In the genomic region with DNA sequence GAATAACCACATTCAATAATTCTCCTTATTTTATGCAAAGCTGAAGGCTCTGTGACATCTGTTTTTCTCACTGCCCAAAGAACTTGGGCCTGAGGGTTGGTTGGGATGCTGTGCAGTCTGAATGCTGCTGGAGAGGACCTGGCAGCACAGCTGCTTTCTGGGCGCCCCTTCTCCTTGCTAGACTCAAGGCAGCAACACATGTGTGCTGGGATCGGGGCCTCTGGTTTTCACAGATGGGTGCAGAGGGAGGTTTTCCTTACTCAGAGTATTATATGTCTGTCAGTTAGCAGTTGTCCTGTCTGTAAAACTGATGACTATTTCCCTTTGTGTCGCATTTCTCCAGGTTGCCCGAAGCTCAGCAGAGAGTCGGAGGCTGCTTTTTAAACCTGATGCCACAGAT, we compare ENCODE assay signal across 24 cellular contexts. TPM values are rescaled to one million over a fixed set of nuclear protein-coding genes. Genes with fewer than 3 reads are reported as not detected.
DNase-seq lines count a peak whose midpoint lies in the region; ATAC-seq and TF ChIP-seq lines count a peak whose summit lies in the region.
"Had no signal": no experiment of that assay in that cellular context is flagged by ENCODE, and none has a peak within 500 bp of the region (broad histone marks: within the 10 kb centered on the region; RNA-seq: fewer than 3 reads in every experiment).

No MANE protein-coding gene starts in this region.

- H2AFZ ChIP-seq in mammary epithelial cell (ENCODE audit: low read depth, low read length): no peak overlapping the region

- H3K27me3 ChIP-seq in mammary epithelial cell (ENCODE audit: insufficient read depth, low read length) (no peaks in the 10 kb centered on the region), dorsolateral prefrontal cortex (no peaks in the 10 kb centered on the region), lung (ENCODE audit: control insufficient read depth, insufficient read depth) (no peaks in the 10 kb centered on the region)
- H3K27me3 ChIP-seq: SJSA1 had no signal

- no peak overlapping the region for H3K4me3 Mint-ChIP-seq in MCF 10A (ENCODE audit: unreplicated experiment)
- H3K4me3 Mint-ChIP-seq in stimulated activated effector memory CD8-positive, alpha-beta T cell treated with anti-CD3 and anti-CD28 coated beads, Interleukin-12 subunit alpha, Interleukin-12 subunit beta, amount 100 ng/mL, for 72 hours: no peak overlapping the region

- in situ Hi-C loops in mammary epithelial cell (cut with MboI; ENCODE audit: low sequenced_read_pairs in 2 of 2): no loop called here

- peaks cover 11% of the 10 kb centered on the region for H3K79me2 ChIP-seq in mammary epithelial cell (ENCODE audit: insufficient read depth, low read length)

- H3K36me3 ChIP-seq in mammary epithelial cell (ENCODE audit: insufficient read depth, low read length) (peaks cover 8% of the 10 kb centered on the region), lung (ENCODE audit: control insufficient read depth in 2 of 2, insufficient read depth in 2 of 2, low read length in 2 of 2) (peaks cover 9 to 30% of the 10 kb centered on the region in 2 donors)

- intact Hi-C loops in MCF 10A (cut with micrococcal nuclease): no loop called here
- intact Hi-C loops in mammary epithelial cell (cut with micrococcal nuclease): no loop called here
- intact Hi-C loops in dorsolateral prefrontal cortex (cut with DNase I): no loop called here

- peak overlapping the region; percentile 6 for H3K27ac Mint-ChIP-seq in MCF 10A (ENCODE audit: low read depth, unreplicated experiment)
- peak overlapping the region; percentile 2 for H3K27ac Mint-ChIP-seq in stimulated activated effector memory CD8-positive, alpha-beta T cell treated with anti-CD3 and anti-CD28 coated beads, Interleukin-12 subunit alpha, Interleukin-12 subunit beta, amount 100 ng/mL, for 72 hours

- H3K9me3 ChIP-seq in mammary epithelial cell (replicated peaks; ENCODE audit: insufficient read depth, low read length) (no peaks in the 10 kb centered on the region), lung (ENCODE audit: control insufficient read depth in 2 of 2, insufficient read depth in 1 of 2, low read length in 1 of 2) (no peaks in the 10 kb centered on the region)
- H3K9me3 ChIP-seq: HAP-1, SJSA1 had no signal

- dilution Hi-C loops in mammary epithelial cell (cut with HindIII; ENCODE audit: low sequenced_read_pairs): no loop called here

- peaks cover 53% of the 10 kb centered on the region for H3K36me3 Mint-ChIP-seq in MCF 10A (ENCODE audit: insufficient read depth, unreplicated experiment)
- H3K36me3 Mint-ChIP-seq in stimulated activated effector memory CD8-positive, alpha-beta T cell treated with anti-CD3 and anti-CD28 coated beads, Interleukin-12 subunit alpha, Interleukin-12 subunit beta, amount 100 ng/mL, for 72 hours: peaks cover 75% of the 10 kb centered on the region

- no peak for DNase-seq in MCF 10A (ENCODE audit: unreplicated experiment)
- no peak for DNase-seq in mammary epithelial cell
- no peak for DNase-seq in dorsolateral prefrontal cortex
- DNase-seq in lung (ENCODE audit: low spot score): peak; percentile 15
- no peak for DNase-seq in stimulated activated effector memory CD8-positive, alpha-beta T cell treated with anti-CD3 and anti-CD28 coated beads, Interleukin-12 subunit alpha, Interleukin-12 subunit beta, amount 100 ng/mL, for 72 hours (ENCODE audit: low spot score in 2 of 2)
- DNase-seq in Ammon's horn (ENCODE audit: low spot score): no peak
- DNase-seq in globus pallidus (ENCODE audit: low spot score): no peak
- DNase-seq: ACHN, AML-193, COR-L47, DMS 273 treated with DMSO at 0.1 percent for 48 hours, GDM1, Kasumi-1, NCI-H1105, NCI-H2081, NCI-H2227 treated with DMSO at 0.1 percent for 48 hours, NCI-H524, NCI-H82, PC-3 had no signal

- ATAC-seq in lung (ENCODE audit: insufficient read depth, low FRiP score) (no peak), HG03432 (IDR thresholded peaks at IDR 0.05; ENCODE audit: unreplicated experiment) (no peak)
- ATAC-seq in stimulated activated effector memory CD8-positive, alpha-beta T cell treated with anti-CD3 and anti-CD28 coated beads, Interleukin-12 subunit alpha, Interleukin-12 subunit beta, amount 100 ng/mL, for 72 hours: no peak
- ATAC-seq: PC-3 had no signal

- BruUV-seq in MCF 10A (replicated peaks; lab: Mats Ljungman, UMichigan) (no TSS peak), mammary epithelial cell (replicated peaks; lab: Mats Ljungman, UMichigan) (no TSS peak)

- POLR2A ChIA-PET in MCF 10A (lab: Yijun Ruan, JAX): no interaction called here

- no peak overlapping the region for H3K9ac ChIP-seq in mammary epithelial cell (ENCODE audit: insufficient read depth, low read length)

- no peak for TF ChIP-seq CTCF in MCF 10A (IDR thresholded peaks at IDR 0.05; ENCODE audit: unreplicated experiment)
- no peak for TF ChIP-seq CTCF in mammary epithelial cell (conservative IDR thresholded peaks at IDR 0.05 in 1 of 2, IDR thresholded peaks at IDR 0.05 in 1 of 2; ENCODE audit: extremely low read depth in 1 of 2, insufficient read depth in 1 of 2, low read depth in 1 of 2, low read length in 2 of 2)
- no peak for TF ChIP-seq CTCF in dorsolateral prefrontal cortex (IDR thresholded peaks at IDR 0.05 in 54 of 56, conservative IDR thresholded peaks at IDR 0.05 in 2 of 56; ENCODE audit: low read depth in 1 of 56, partially characterized antibody in 56 of 56)
- TF ChIP-seq CTCF in lung (IDR thresholded peaks at IDR 0.05; ENCODE audit: control extremely low read depth, extremely low read depth): no peak

- H4K20me1 ChIP-seq in mammary epithelial cell (ENCODE audit: insufficient read depth, low read length): no peaks in the 10 kb centered on the region

- H3K9me3 Mint-ChIP-seq in MCF 10A (ENCODE audit: unreplicated experiment): no peaks in the 10 kb centered on the region
- H3K9me3 Mint-ChIP-seq in stimulated activated effector memory CD8-positive, alpha-beta T cell treated with anti-CD3 and anti-CD28 coated beads, Interleukin-12 subunit alpha, Interleukin-12 subunit beta, amount 100 ng/mL, for 72 hours: no peaks in the 10 kb centered on the region

- H3K4me2 ChIP-seq in mammary epithelial cell (ENCODE audit: insufficient read depth, low read depth, low read length): no peak overlapping the region

- 95% methylated on average over 5 of the region's 5 CpGs for WGBS in mammary epithelial cell (ENCODE audit: low coverage, missing lambda C conversion rate)
- 93 to 96% methylated on average over 5 of the region's 5 CpGs for WGBS in lung, 2 donors

- no peaks in the 10 kb centered on the region for H3K4me1 Mint-ChIP-seq in MCF 10A (ENCODE audit: insufficient read depth, unreplicated experiment)
- peaks cover 40% of the 10 kb centered on the region for H3K4me1 Mint-ChIP-seq in stimulated activated effector memory CD8-positive, alpha-beta T cell treated with anti-CD3 and anti-CD28 coated beads, Interleukin-12 subunit alpha, Interleukin-12 subunit beta, amount 100 ng/mL, for 72 hours

- no peak overlapping the region for H3K27ac ChIP-seq in mammary epithelial cell (ENCODE audit: insufficient read depth, low read depth, low read length)
- peak overlapping the region in 50 of 59 donors; percentile 2 to 81 (median 60) for H3K27ac ChIP-seq in dorsolateral prefrontal cortex
- H3K27ac ChIP-seq in lung (ENCODE audit: low read depth in 1 of 2, low read length in 1 of 2): no peak overlapping the region
- H3K27ac ChIP-seq: RWPE1, SJSA1 had no signal

- no peaks in the 10 kb centered on the region for H3K27me3 Mint-ChIP-seq in MCF 10A (ENCODE audit: insufficient read depth, unreplicated experiment)

- H3K4me3 ChIP-seq in mammary epithelial cell (replicated peaks in 1 of 3; ENCODE audit: insufficient read depth in 1 of 3, low read depth in 2 of 3, low read length in 3 of 3) (no peak overlapping the region), dorsolateral prefrontal cortex (no peak overlapping the region), lung (no peak overlapping the region)
- H3K4me3 ChIP-seq: HAP-1, SJSA1 had no signal

- no peaks in the 10 kb centered on the region for H3K4me1 ChIP-seq in mammary epithelial cell (ENCODE audit: insufficient read depth, low read length)
- peaks cover 0 to 2% of the 10 kb centered on the region in 2 donors for H3K4me1 ChIP-seq in lung (ENCODE audit: control insufficient read depth in 2 of 2, insufficient read depth in 2 of 2, low read length in 2 of 2)
- H3K4me1 ChIP-seq: HAP-1 had no signal

- CTCF ChIA-PET in MCF 10A (lab: Yijun Ruan, JAX) (no interaction called here), mammary epithelial cell (lab: Charles Lee; ENCODE audit: low non-redundant PET) (no interaction called here)

RNA-seq across cellular contexts. Expression of a gene that starts 53.2 kb away (rescaled TPM):
- total RNA-seq in MCF 10A (2022) (not detected in 2 replicates), mammary epithelial cell (not detected), dorsolateral prefrontal cortex (10 to 100 TPM in 32 of 120 experiments, 1 to 10 TPM in 88; 1.6 to 21.5 (median 7.5) TPM), lung (under 1 TPM in 1 of 2 donors, not detected in 1; 0.25 TPM)
- polyA plus RNA-seq in mammary epithelial cell (not detected), lung (under 1 TPM; 0.19 to 0.79 TPM)
- not detected for polyA minus RNA-seq in mammary epithelial cell
- total RNA-seq: Daoy, PC-3 had no signal

Comparison
In these comparisons a context has a peak if more than half of its experiments do, and no peak if none do; other contexts are left out.
1. H3K27ac ChIP-seq: peak in dorsolateral prefrontal cortex (50 of 59); none in mammary epithelial cell (single experiment) and lung (0 of 2).